21 cellular contexts compared by ENCODE assay signal in genomic region chr5:5534333-5534732, GRCh38.
A peak's percentile ranks its signal among the peaks of the same experiment; 100 is the strongest.
DNase-seq lines count a peak whose midpoint lies in the region; ATAC-seq, FAIRE-seq and TF ChIP-seq lines count a peak whose summit lies in the region.
"Had no signal": no experiment of that assay in that cellular context is flagged by ENCODE, and none has a peak within 500 bp of the region (broad histone marks: within the 10 kb centered on the region; RNA-seq: fewer than 3 reads in every experiment).

No MANE protein-coding gene starts in this region.

- intact Hi-C loops in esophagus muscularis mucosa (cut with DNase I): no loop called here

- no peak overlapping the region for H2AFZ ChIP-seq in H1 (ENCODE audit: low read length)
- H2AFZ ChIP-seq in neuronal stem cell (ENCODE audit: low read length): no peak overlapping the region
- no peak overlapping the region for H2AFZ ChIP-seq in MM.1S (ENCODE audit: low read length)

- H4K8ac ChIP-seq in H1 (ENCODE audit: extremely low read depth, insufficient read depth, low read length): no peak overlapping the region
- no peak overlapping the region for H4K8ac ChIP-seq in neuronal stem cell (ENCODE audit: low read depth, low read length)

- peaks cover 0 to 11% (median 0%) of the 10 kb centered on the region in 4 experiments; a peak in 1 of 7 replicates for H3K4me1 ChIP-seq in H1 (replicated peaks in 1 of 4; ENCODE audit: control insufficient read depth in 3 of 4, insufficient read depth in 4 of 4, low read length in 3 of 4)
- no peaks in the 10 kb centered on the region for H3K4me1 ChIP-seq in esophagus muscularis mucosa
- H3K4me1 ChIP-seq in neuronal stem cell (ENCODE audit: control insufficient read depth in 2 of 2, insufficient read depth in 1 of 2, low read depth in 1 of 2, low read length in 2 of 2): peaks cover 0 to 5% of the 10 kb centered on the region in 2 donors
- H3K4me1 ChIP-seq in MM.1S (ENCODE audit: low read length): no peaks in the 10 kb centered on the region
- H3K4me1 ChIP-seq: A549, Caco-2 had no signal

- H4K20me1 ChIP-seq in H1 (replicated peaks in 1 of 2; ENCODE audit: control insufficient read depth in 1 of 2, insufficient read depth in 2 of 2, low read length in 2 of 2) (no peaks in the 10 kb centered on the region), MM.1S (ENCODE audit: insufficient read depth, low read length) (no peaks in the 10 kb centered on the region)
- H4K20me1 ChIP-seq: BLaER1 treated with 17β-estradiol and CSF1 and Interleukin-3, amounts not matched to agents 10 nM and 100 nM had no signal

- no peaks in the 10 kb centered on the region for H3K9me2 ChIP-seq in MM.1S (replicated peaks; ENCODE audit: insufficient read depth, low read length)

- H3K23me2 ChIP-seq in H1 (ENCODE audit: low read depth, low read length): no peaks in the 10 kb centered on the region

- H2BK15ac ChIP-seq in H1 (ENCODE audit: low read length): no peak overlapping the region
- H2BK15ac ChIP-seq in neuronal stem cell (ENCODE audit: low read length): no peak overlapping the region

- H3F3A ChIP-seq in MM.1S (ENCODE audit: insufficient read depth, low read length): no peaks in the 10 kb centered on the region

- no peak overlapping the region; the same call in 1 of the 2 replicates for H2BK5ac ChIP-seq in H1 (ENCODE audit: low read depth, low read length)
- no peak overlapping the region for H2BK5ac ChIP-seq in neuronal stem cell (ENCODE audit: low read length)

- no peak for TF ChIP-seq EP300 in H1 (IDR thresholded peaks at IDR 0.05; ENCODE audit: borderline replicate concordance in 1 of 2, low read depth in 2 of 2, low read length in 2 of 2)
- TF ChIP-seq EP300 in esophagus muscularis mucosa (IDR thresholded peaks at IDR 0.05): no peak

- no peaks in the 10 kb centered on the region for H3K36me3 ChIP-seq in H1 (ENCODE audit: control insufficient read depth in 2 of 4, insufficient read depth in 4 of 4, low read length in 3 of 4)
- H3K36me3 ChIP-seq in esophagus muscularis mucosa: no peaks in the 10 kb centered on the region
- no peaks in the 10 kb centered on the region for H3K36me3 ChIP-seq in neuronal stem cell (replicated peaks in 1 of 2; ENCODE audit: control insufficient read depth in 2 of 2, insufficient read depth in 2 of 2, low read length in 2 of 2)
- no peaks in the 10 kb centered on the region for H3K36me3 ChIP-seq in MM.1S (replicated peaks; ENCODE audit: insufficient read depth, low read length)
- H3K36me3 ChIP-seq: BLaER1 treated with 17β-estradiol and CSF1 and Interleukin-3, amounts not matched to agents 10 nM and 100 nM had no signal

- H3K79me2 ChIP-seq in H1 (ENCODE audit: control insufficient read depth in 1 of 2, insufficient read depth in 2 of 2, low read length in 2 of 2) (no peaks in the 10 kb centered on the region), MM.1S (ENCODE audit: low read length) (no peaks in the 10 kb centered on the region)

- 0 out of 2 replicates have a peak overlapping the region, but pooled peaks have one; percentile 71 for H2AK5ac ChIP-seq in H1 (ENCODE audit: low read depth, low read length)
- no peak overlapping the region for H2AK5ac ChIP-seq in neuronal stem cell (ENCODE audit: low read depth, low read length)

- H2BK120ac ChIP-seq in H1 (replicated peaks; ENCODE audit: low read depth, low read length): no peak overlapping the region
- H2BK120ac ChIP-seq in neuronal stem cell (ENCODE audit: low read depth, low read length): no peak overlapping the region

- H3K9ac ChIP-seq in H1 (replicated peaks in 1 of 4; ENCODE audit: extremely low read depth in 1 of 4, low read depth in 3 of 4, low read length in 3 of 4) (no peak overlapping the region; a peak in 1 of 7 replicates), neuronal stem cell (ENCODE audit: low read depth, low read length, poor library complexity) (no peak overlapping the region), MM.1S (ENCODE audit: low read length) (no peak overlapping the region)
- H3K9ac ChIP-seq: BLaER1 treated with 17β-estradiol and CSF1 and Interleukin-3, amounts not matched to agents 10 nM and 100 nM had no signal

- H3K18ac ChIP-seq in H1 (ENCODE audit: extremely low read depth, low read length) (no peak overlapping the region), neuronal stem cell (ENCODE audit: low read length) (peak overlapping the region; percentile 35)

- H3K27me3 ChIP-seq in H1 (replicated peaks in 1 of 4; ENCODE audit: control insufficient read depth in 3 of 4, extremely low read depth in 1 of 4, insufficient read depth in 3 of 4, low read length in 3 of 4) (no peaks in the 10 kb centered on the region; a peak in 1 of 7 replicates), esophagus muscularis mucosa (no peaks in the 10 kb centered on the region), neuronal stem cell (ENCODE audit: control insufficient read depth in 3 of 3, insufficient read depth in 3 of 3, low read depth in 1 of 3, low read length in 3 of 3) (peaks cover 0 to 8% (median 0%) of the 10 kb centered on the region in 3 experiments), MM.1S (replicated peaks; ENCODE audit: insufficient read depth, low read length) (no peaks in the 10 kb centered on the region)
- H3K27me3 ChIP-seq: BLaER1 treated with 17β-estradiol and CSF1 and Interleukin-3, amounts not matched to agents 10 nM and 100 nM had no signal

- H4K91ac ChIP-seq in H1 (replicated peaks; ENCODE audit: insufficient read length, low read length): peak overlapping the region; percentile 18
- no peak overlapping the region for H4K91ac ChIP-seq in neuronal stem cell (ENCODE audit: low read depth, low read length, poor library complexity)

- FAIRE-seq in H1 (lab: Jason Lieb, UNC): no peak
- FAIRE-seq: A549, D721Med, G401.6, GM12891 had no signal

- ATAC-seq in GM18867 (IDR thresholded peaks at IDR 0.05; ENCODE audit: unreplicated experiment) (peak; percentile 50), GM19467 (IDR thresholded peaks at IDR 0.05; ENCODE audit: unreplicated experiment) (no peak)
- ATAC-seq: A549; CD8-positive, alpha-beta T cell had no signal

- TF ChIP-seq CTCF in H1 (IDR thresholded peaks at IDR 0.05; ENCODE audit: control extremely low read depth in 1 of 3, insufficient read depth in 1 of 3, low read depth in 1 of 3, low read length in 3 of 3) (no peak), esophagus muscularis mucosa (IDR thresholded peaks at IDR 0.05) (no peak), MM.1S (IDR thresholded peaks at IDR 0.05; ENCODE audit: low read length) (no peak)

- H2BK12ac ChIP-seq in H1 (ENCODE audit: low read depth, low read length): no peak overlapping the region
- peak overlapping the region; percentile 64 for H2BK12ac ChIP-seq in neuronal stem cell (ENCODE audit: low read length)

- H3K14ac ChIP-seq in H1 (ENCODE audit: insufficient read length): no peak overlapping the region
- no peak overlapping the region for H3K14ac ChIP-seq in neuronal stem cell (ENCODE audit: low read length)

- no peak for TF ChIP-seq POLR2A in H1 (IDR thresholded peaks at IDR 0.05; ENCODE audit: control extremely low read depth in 1 of 2, low read depth in 2 of 2, low read length in 2 of 2)
- no peak for TF ChIP-seq POLR2A in esophagus muscularis mucosa (IDR thresholded peaks at IDR 0.05; ENCODE audit: low read depth)

- no peaks in the 10 kb centered on the region; a peak in 1 of 4 replicates for H3K9me3 ChIP-seq in H1 (ENCODE audit: insufficient read depth in 2 of 2, low read depth in 1 of 2, low read length in 1 of 2)
- H3K9me3 ChIP-seq in esophagus muscularis mucosa: no peaks in the 10 kb centered on the region
- no peaks in the 10 kb centered on the region for H3K9me3 ChIP-seq in neuronal stem cell (replicated peaks in 1 of 2; ENCODE audit: control insufficient read depth in 2 of 2, insufficient read depth in 1 of 2, low read depth in 1 of 2, low read length in 2 of 2)
- no peaks in the 10 kb centered on the region for H3K9me3 ChIP-seq in MM.1S (replicated peaks; ENCODE audit: insufficient read depth, low read length)
- H3K9me3 ChIP-seq: A549; BLaER1 treated with 17β-estradiol and CSF1 and Interleukin-3, amounts not matched to agents 10 nM and 100 nM; Caco-2 had no signal

- CTCF ChIA-PET in H1 (lab: Charles Lee; ENCODE audit: partially characterized antibody): interaction anchor here (1.3 kb wide), 1 partner anchor 25 kb away, joined by 3 read pairs; no protein-coding TSS in a partner anchor

- H3K4me3 ChIP-seq in H1 (ENCODE audit: extremely low read depth in 1 of 4, insufficient read depth in 2 of 4, low read depth in 3 of 4, low read length in 4 of 4) (no peak overlapping the region), esophagus muscularis mucosa (no peak overlapping the region), neuronal stem cell (ENCODE audit: low read length in 2 of 2) (no peak overlapping the region), MM.1S (ENCODE audit: low read length) (no peak overlapping the region)
- H3K4me3 ChIP-seq: A549; BLaER1 treated with 17β-estradiol and CSF1 and Interleukin-3, amounts not matched to agents 10 nM and 100 nM had no signal

- H3K4ac ChIP-seq in H1 (replicated peaks; ENCODE audit: insufficient read length, low read depth, low read length) (no peak overlapping the region), neuronal stem cell (ENCODE audit: low read length) (no peak overlapping the region)

- H3K4me2 ChIP-seq in H1 (ENCODE audit: insufficient read depth in 1 of 2, low read depth in 2 of 2, low read length in 2 of 2) (no peak overlapping the region), neuronal stem cell (ENCODE audit: insufficient read depth, low read length, poor library complexity, severe bottlenecking) (no peak overlapping the region), MM.1S (ENCODE audit: low read depth, low read length) (no peak overlapping the region)
- H3K4me2 ChIP-seq: A549; BLaER1 treated with 17β-estradiol and CSF1 and Interleukin-3, amounts not matched to agents 10 nM and 100 nM had no signal

- WGBS in H1 (ENCODE audit: extremely low coverage in 1 of 2, insufficient coverage in 1 of 2, insufficient read length in 1 of 2, insufficient replicate concordance in 2 of 2, low coverage in 1 of 2, low lambda C conversion rate in 2 of 2, missing lambda C conversion rate in 1 of 2), 2 experiments: 95% methylated on average over 4 of the region's 4 CpGs; no CpG with 5 or more reads in 1 of the 2 experiments
- WGBS in esophagus muscularis mucosa: 96% methylated on average over 4 of the region's 4 CpGs
- no CpG with 5 or more reads among the region's 4 CpGs for WGBS in neuronal stem cell (ENCODE audit: extremely low coverage in 2 of 2, insufficient read length in 2 of 2, insufficient replicate concordance in 1 of 2), 2 donors

- peak overlapping the region; percentile 57 for H2BK20ac ChIP-seq in H1 (ENCODE audit: low read length)

- H3K56ac ChIP-seq in H1 (replicated peaks; ENCODE audit: insufficient read length, low read depth, low read length): no peak overlapping the region

- no peak for TF ChIP-seq RAD21 in H1 (IDR thresholded peaks at IDR 0.05 in 1 of 2, conservative IDR thresholded peaks at IDR 0.05 in 1 of 2; ENCODE audit: low read depth in 2 of 2, low read length in 2 of 2)

- no peaks in the 10 kb centered on the region for H3K79me1 ChIP-seq in H1 (ENCODE audit: low read depth, low read length)
- no peaks in the 10 kb centered on the region for H3K79me1 ChIP-seq in neuronal stem cell (ENCODE audit: low read depth, low read length)

- POLR2A ChIA-PET in H1 (lab: Charles Lee; ENCODE audit: partially characterized antibody): no interaction called here

- no peak for DNase-seq in H1 (ENCODE audit: low read depth in 1 of 2, low spot score in 2 of 2)
- peak; percentile 82 for DNase-seq in esophagus muscularis mucosa (ENCODE audit: extremely low spot score)
- DNase-seq in neuronal stem cell (ENCODE audit: low spot score): no peak
- no peak for DNase-seq in MM.1S
- no peak for DNase-seq in NCI-H345 treated with DMSO at 0.1 percent for 48 hours (lab: John Stamatoyannopoulos, UW; ENCODE audit: unreplicated experiment)
- DNase-seq: AML-193; Caco-2; Calu3; CD4-positive, alpha-beta T cell; CD8-positive, alpha-beta T cell; DMS79 treated with DMSO at 0.1 percent for 48 hours; GF-D8 had no signal

- H3K23ac ChIP-seq in H1 (ENCODE audit: insufficient read length) (no peak overlapping the region), neuronal stem cell (ENCODE audit: low read depth, low read length, poor library complexity) (no peak overlapping the region)

- peak overlapping the region; percentile 5 for H4K5ac ChIP-seq in H1 (ENCODE audit: insufficient read length, low read depth, low read length)

- H3K27ac ChIP-seq in H1 (ENCODE audit: low read depth, low read length) (no peak overlapping the region), esophagus muscularis mucosa (replicated peaks in 1 of 4) (no peak overlapping the region), neuronal stem cell (replicated peaks; ENCODE audit: low read length) (no peak overlapping the region), MM.1S (ENCODE audit: low read length) (no peak overlapping the region)
- H3K27ac ChIP-seq: 22Rv1; A549; BLaER1 treated with 17β-estradiol and CSF1 and Interleukin-3, amounts not matched to agents 10 nM and 100 nM; C4-2B had no signal
